ENCODE assay signal across 2 cellular contexts in genomic region chr3:153274521-153274920, GRCh38.
TF ChIP-seq lines count a peak whose summit lies in the region.

No MANE protein-coding gene starts in this region.

TF ChIP-seq in A549, 52 proteins besides CTCF, POLR2A, EP300 and RAD21 (continued from another document):
- TF ChIP-seq GATA3 (IDR thresholded peaks at IDR 0.05; ENCODE audit: borderline replicate concordance) (no peak), KDM1A (IDR thresholded peaks at IDR 0.05; ENCODE audit: low read depth) (no peak), HDAC2 (IDR thresholded peaks at IDR 0.05) (no peak), EHMT2 (IDR thresholded peaks at IDR 0.05; ENCODE audit: low read depth) (no peak), JUN (IDR thresholded peaks at IDR 0.05) (no peak), CEBPB (IDR thresholded peaks at IDR 0.05) (no peak), NR3C1 (IDR thresholded peaks at IDR 0.05) (no peak), E2F6 (IDR thresholded peaks at IDR 0.05; ENCODE audit: borderline replicate concordance, low read depth) (no peak), ESRRA (IDR thresholded peaks at IDR 0.05; ENCODE audit: borderline replicate concordance, low read length) (no peak), HMGXB4 (CRISPR knock-in tag; IDR thresholded peaks at IDR 0.05; ENCODE audit: borderline replicate concordance) (no peak)
- TF ChIP-seq, protein P1, sequence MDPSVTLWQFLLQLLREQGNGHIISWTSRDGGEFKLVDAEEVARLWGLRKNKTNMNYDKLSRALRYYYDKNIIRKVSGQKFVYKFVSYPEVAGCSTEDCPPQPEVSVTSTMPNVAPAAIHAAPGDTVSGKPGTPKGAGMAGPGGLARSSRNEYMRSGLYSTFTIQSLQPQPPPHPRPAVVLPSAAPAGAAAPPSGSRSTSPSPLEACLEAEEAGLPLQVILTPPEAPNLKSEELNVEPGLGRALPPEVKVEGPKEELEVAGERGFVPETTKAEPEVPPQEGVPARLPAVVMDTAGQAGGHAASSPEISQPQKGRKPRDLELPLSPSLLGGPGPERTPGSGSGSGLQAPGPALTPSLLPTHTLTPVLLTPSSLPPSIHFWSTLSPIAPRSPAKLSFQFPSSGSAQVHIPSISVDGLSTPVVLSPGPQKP (IDR thresholded peaks at IDR 0.05; ENCODE audit: low read depth, low read length): no peak

TF ChIP-seq in IMR-90, 13 proteins besides CTCF, POLR2A, EP300 and RAD21 (continued from another document):
- no peak for TF ChIP-seq MAFK (IDR thresholded peaks at IDR 0.05; ENCODE audit: low read depth, low read length)
- no peak for TF ChIP-seq BHLHE40 (IDR thresholded peaks at IDR 0.05; ENCODE audit: low read depth, low read length)
- no peak for TF ChIP-seq USF2 (IDR thresholded peaks at IDR 0.05; ENCODE audit: low read depth, low read length)
- TF ChIP-seq NFE2L2 (IDR thresholded peaks at IDR 0.05; ENCODE audit: low read depth, low read length): no peak
